Comparison of ENCODE assay signal across 8 cellular contexts in the genomic region with DNA sequence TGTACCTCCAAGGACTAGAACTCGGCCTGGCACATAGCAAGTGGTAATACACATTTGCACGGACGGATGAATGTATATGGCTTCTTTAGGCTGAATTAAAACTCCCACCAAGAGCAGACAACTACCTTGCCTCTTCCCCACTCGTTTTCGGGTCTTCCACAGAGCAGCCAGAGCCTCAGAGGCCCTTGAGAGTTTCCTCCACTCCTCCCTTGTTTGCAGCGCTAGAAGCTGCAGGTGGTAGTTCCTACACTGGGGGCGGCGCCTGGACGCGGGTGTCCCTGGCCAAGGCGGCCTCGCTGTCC. TPM values are rescaled to one million over a fixed set of nuclear protein-coding genes. Genes with fewer than 3 reads are reported as not detected.
DNase-seq lines count a peak whose midpoint lies in the region; ATAC-seq and TF ChIP-seq lines count a peak whose summit lies in the region.

No MANE protein-coding gene starts in this region.

- H3K4me3 ChIP-seq in GM23248 (peak overlapping the region; percentile 76), right atrium auricular region (peak overlapping the region; percentile 35 to 58), gastrocnemius medialis (peak overlapping the region; percentile 50 to 60 (median 56))

- H4K20me1 ChIP-seq in GM23248 (ENCODE audit: insufficient read depth), result no peaks in the 10 kb centered on the region

- no peaks in the 10 kb centered on the region for H3K4me1 ChIP-seq in GM23248 (ENCODE audit: insufficient read depth)
- peaks cover 0 to 13% of the 10 kb centered on the region in 2 donors for H3K4me1 ChIP-seq in right atrium auricular region
- peaks cover 0 to 5% of the 10 kb centered on the region in 2 donors for H3K4me1 ChIP-seq in gastrocnemius medialis

- H3K4me2 ChIP-seq in GM23248 (ENCODE audit: unreplicated experiment), result peak overlapping the region; percentile 74

- DNase-seq in GM23248 (no peak), SK-N-DZ (ENCODE audit: low spot score) (peak; percentile 74), right atrium auricular region (ENCODE audit: low spot score) (no peak), gastrocnemius medialis (no peak), 8988T (no peak), D341Med (ENCODE audit: low spot score) (no peak), DMS79 treated with DMSO at 0.1 percent for 48 hours (lab: John Stamatoyannopoulos, UW) (no peak)
- DNase-seq in activated effector memory CD4-positive, alpha-beta T cell treated with anti-CD3 and anti-CD28 coated beads, Interleukin-2, amount 50 U/mL, for 16 hours, result no peak

- TF ChIP-seq CTCF in right atrium auricular region (IDR thresholded peaks at IDR 0.05) (no peak), gastrocnemius medialis (IDR thresholded peaks at IDR 0.05 in 4 of 5, conservative IDR thresholded peaks at IDR 0.05 in 1 of 5) (no peak)

- 32% methylated on average over 12 of the region's 12 CpGs for WGBS in GM23248 (ENCODE audit: low coverage in 1 of 2, low lambda C conversion rate in 2 of 2, missing lambda C conversion rate in 2 of 2), 2 experiments

- H3F3A ChIP-seq in GM23248 (ENCODE audit: insufficient read depth), result no peaks in the 10 kb centered on the region

- H3K79me2 ChIP-seq in GM23248 (ENCODE audit: insufficient read depth), result no peaks in the 10 kb centered on the region

- peaks cover 33% of the 10 kb centered on the region for H3K27me3 ChIP-seq in GM23248 (replicated peaks; ENCODE audit: insufficient read depth)
- no peaks in the 10 kb centered on the region for H3K27me3 ChIP-seq in right atrium auricular region
- peaks cover 12 to 31% (median 22%) of the 10 kb centered on the region in 3 donors for H3K27me3 ChIP-seq in gastrocnemius medialis

- H2AFZ ChIP-seq in GM23248, result peak overlapping the region; percentile 94

- intact Hi-C loops in gastrocnemius medialis (cut with DNase I; ENCODE audit: low total_unique reads), result no loop called here

- in situ Hi-C loops in GM23248 (cut with MboI) (no loop called here), gastrocnemius medialis (cut with MboI; ENCODE audit: low sequenced_read_pairs in 4 of 4) (loop anchor here in 1 of 4 donors (25.0 kb wide), 1 partner anchor 115 kb away; a partner anchor contains a TSS)

- no peaks in the 10 kb centered on the region for H3K9me3 ChIP-seq in GM23248 (ENCODE audit: low read depth)
- H3K9me3 ChIP-seq in right atrium auricular region, result peaks cover 0 to 7% of the 10 kb centered on the region in 2 donors
- no peaks in the 10 kb centered on the region for H3K9me3 ChIP-seq in gastrocnemius medialis

- no peak overlapping the region for H3K9ac ChIP-seq in GM23248

- no peak for ATAC-seq in gastrocnemius medialis

- H3K36me3 ChIP-seq in GM23248 (ENCODE audit: low read depth) (no peaks in the 10 kb centered on the region), right atrium auricular region (no peaks in the 10 kb centered on the region), gastrocnemius medialis (no peaks in the 10 kb centered on the region)

- H3K27ac ChIP-seq in GM23248 (no peak overlapping the region), right atrium auricular region (no peak overlapping the region), gastrocnemius medialis (no peak overlapping the region)

- H3K9me2 ChIP-seq in GM23248 (ENCODE audit: insufficient read depth), result no peaks in the 10 kb centered on the region

- no peak for TF ChIP-seq POLR2A in gastrocnemius medialis (IDR thresholded peaks at IDR 0.05)

RNA-seq across cellular contexts. Expression of a gene that starts 10.2 kb away (rescaled TPM):
- total RNA-seq in GM23248 (2014; rRNA removed; shearing (Covaris generic)), result 4.4 and 5.2 TPM in 2 replicates
- 1.6 and 2.3 TPM in 2 replicates for polyA plus RNA-seq in GM23248 (2016; fragmentation: Nextera tagmentation; extraction: Ambion mirVana)
- polyA plus RNA-seq in SK-N-DZ (2014; cell fraction: cytosol; rRNA removed), result 5.7 and 9.0 TPM in 2 replicates
- 27.4 and 27.7 TPM in 2 replicates for polyA plus RNA-seq in SK-N-DZ (2014; cell fraction: nucleus; rRNA removed)
- total RNA-seq in right atrium auricular region (1 to 10 TPM; 1.8 to 4.7 TPM), gastrocnemius medialis (1 to 10 TPM in 2 of 4 donors, under 1 TPM in 2; 0.65 to 2.6 (median 1.7) TPM)
